Comparison of ENCODE assay signal across 23 cellular contexts in the genomic region with DNA sequence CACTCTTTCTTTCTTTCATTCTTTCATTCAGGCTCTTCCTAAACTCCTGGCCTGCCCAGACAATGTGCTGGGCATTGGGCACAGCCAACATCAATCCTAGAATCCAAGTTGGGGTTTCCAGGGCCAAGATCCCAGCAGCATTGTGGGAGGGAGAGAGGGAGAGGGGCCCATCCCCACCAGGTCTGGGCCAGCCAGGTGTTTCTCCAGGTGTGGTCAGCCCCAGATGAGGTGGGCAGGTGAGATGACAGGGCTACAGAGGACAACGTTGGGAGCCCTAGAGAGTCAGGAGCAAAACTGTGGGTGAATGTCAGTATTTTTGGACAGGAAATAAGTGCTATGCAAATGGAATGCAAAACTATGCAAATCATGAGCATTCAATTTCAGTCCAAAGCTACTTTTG.
DNase-seq lines count a peak whose midpoint lies in the region; ATAC-seq and TF ChIP-seq lines count a peak whose summit lies in the region.
"Had no signal": no experiment of that assay in that cellular context is flagged by ENCODE, and none has a peak within 500 bp of the region (broad histone marks: within the 10 kb centered on the region; RNA-seq: fewer than 3 reads in every experiment).

No MANE protein-coding gene starts in this region.

- CTCF ChIA-PET in HEK293 (lab: Yijun Ruan, JAX) = no interaction called here
- CTCF ChIA-PET in Caco-2 (lab: Charles Lee) = no interaction called here
- CTCF ChIA-PET in GM10248 (lab: Yijun Ruan, JAX) = interaction anchor here (1.5 kb wide), 1 partner anchor 12 kb away, joined by 3 read pairs; no protein-coding TSS in a partner anchor

- no peak for TF ChIP-seq EP300 in upper lobe of left lung (IDR thresholded peaks at IDR 0.05)

- BruUV-seq in Caco-2 (replicated peaks; lab: Mats Ljungman, UMichigan) = no TSS peak

- peak overlapping the region in 1 of 5 experiments; percentile 3 for H3K4me3 Mint-ChIP-seq in brain
- no peak overlapping the region for H3K4me3 Mint-ChIP-seq in Caco-2 (ENCODE audit: unreplicated experiment)
- H3K4me3 Mint-ChIP-seq: B cell; CD4-positive, alpha-beta T cell; CD8-positive, alpha-beta T cell had no signal

- no peak for ATAC-seq in upper lobe of left lung (ENCODE audit: low FRiP score in 2 of 2)
- ATAC-seq: A549; CD8-positive, alpha-beta T cell had no signal

- no peaks in the 10 kb centered on the region for H3K27me3 ChIP-seq in upper lobe of left lung
- no peaks in the 10 kb centered on the region for H3K27me3 ChIP-seq in Caco-2 (replicated peaks; ENCODE audit: control insufficient read depth, insufficient read depth, low read length)
- H3K27me3 ChIP-seq: BLaER1 treated with 17β-estradiol and CSF1 and Interleukin-3, amounts not matched to agents 10 nM and 100 nM had no signal

- H3K4me1 Mint-ChIP-seq in brain (peaks cover 31% of the 10 kb centered on the region), Caco-2 (ENCODE audit: low read depth, unreplicated experiment) (no peaks in the 10 kb centered on the region)

- no peaks in the 10 kb centered on the region for H3K36me3 ChIP-seq in HEK293 (ENCODE audit: control insufficient read depth in 2 of 2, insufficient read depth in 1 of 2, low read length in 2 of 2)
- no peaks in the 10 kb centered on the region for H3K36me3 ChIP-seq in upper lobe of left lung
- no peaks in the 10 kb centered on the region for H3K36me3 ChIP-seq in Caco-2 (ENCODE audit: control insufficient read depth, insufficient read depth, low read length)
- H3K36me3 ChIP-seq: BLaER1 treated with 17β-estradiol and CSF1 and Interleukin-3, amounts not matched to agents 10 nM and 100 nM had no signal

- DNase-seq in NAMALWA (ENCODE audit: low spot score) (peak; percentile 24), NCI-H526 treated with DMSO at 0.1 percent for 48 hours (lab: John Stamatoyannopoulos, UW) (peak; percentile 80), upper lobe of left lung (no peak), NOMO-1 treated with dmso at 0.1 percent for 144 hours (lab: John Stamatoyannopoulos, UW; ENCODE audit: unreplicated experiment) (no peak), Caco-2 (no peak), GM10248 (ENCODE audit: extremely low spot score) (no peak)
- DNase-seq: AML-193; CD4-positive, alpha-beta T cell; CD8-positive, alpha-beta T cell; DMS 273 treated with DMSO at 0.1 percent for 48 hours; DMS153; DMS53; DMS79; DND-41; EL; GDM1 had no signal

- H3K27ac Mint-ChIP-seq in brain = peak overlapping the region in 4 of 5 experiments; percentile 3 to 89 (median 20)
- no peak overlapping the region for H3K27ac Mint-ChIP-seq in Caco-2 (ENCODE audit: unreplicated experiment)
- H3K27ac Mint-ChIP-seq: B cell; CD4-positive, alpha-beta T cell; CD8-positive, alpha-beta T cell had no signal

- TF ChIP-seq CTCF in HEK293 (tag by site-specific recombination; IDR thresholded peaks at IDR 0.05) (no peak), brain (conservative IDR thresholded peaks at IDR 0.05) (no peak), upper lobe of left lung (IDR thresholded peaks at IDR 0.05) (no peak), Caco-2 (IDR thresholded peaks at IDR 0.05; ENCODE audit: insufficient read depth in 1 of 2, low read depth in 1 of 2, low read length in 1 of 2, severe bottlenecking in 1 of 2, unreplicated experiment in 1 of 2) (no peak), GM10248 (IDR thresholded peaks at IDR 0.05; ENCODE audit: control extremely low read depth, extremely low read depth, low read depth, missing control alignments) (no peak)

- POLR2A ChIA-PET in HEK293 (lab: Yijun Ruan, JAX) = no interaction called here
- POLR2A ChIA-PET in Caco-2 (lab: Charles Lee) = no interaction called here
- POLR2A ChIA-PET in GM10248 (lab: Yijun Ruan, JAX) = no interaction called here

- H3K4me3 ChIP-seq in HEK293 (ENCODE audit: low read depth, low read length) = no peak overlapping the region
- H3K4me3 ChIP-seq in upper lobe of left lung = no peak overlapping the region
- H3K4me3 ChIP-seq in Caco-2 (ENCODE audit: low read depth, low read length) = no peak overlapping the region
- H3K4me3 ChIP-seq: A549; BLaER1 treated with 17β-estradiol and CSF1 and Interleukin-3, amounts not matched to agents 10 nM and 100 nM had no signal

- H3K4me1 ChIP-seq in HEK293 (ENCODE audit: control insufficient read depth, insufficient read depth, low read length) = no peaks in the 10 kb centered on the region
- H3K4me1 ChIP-seq in upper lobe of left lung = no peaks in the 10 kb centered on the region
- no peaks in the 10 kb centered on the region for H3K4me1 ChIP-seq in Caco-2
- H3K4me1 ChIP-seq: A549 had no signal

- H3K9me3 Mint-ChIP-seq in brain (no peaks in the 10 kb centered on the region), Caco-2 (ENCODE audit: unreplicated experiment) (no peaks in the 10 kb centered on the region)
- H3K9me3 Mint-ChIP-seq: CD4-positive, alpha-beta T cell; CD8-positive, alpha-beta T cell had no signal

- H3K27ac ChIP-seq in HEK293 (ENCODE audit: extremely low read depth, low read depth, low read length) (no peak overlapping the region), upper lobe of left lung (no peak overlapping the region)
- H3K27ac ChIP-seq: 22Rv1; A549; BLaER1 treated with 17β-estradiol and CSF1 and Interleukin-3, amounts not matched to agents 10 nM and 100 nM; C4-2B had no signal

- H3K9me3 ChIP-seq in HEK293 (ENCODE audit: control insufficient read depth, insufficient read depth, low read depth, low read length) = no peaks in the 10 kb centered on the region
- H3K9me3 ChIP-seq in upper lobe of left lung = no peaks in the 10 kb centered on the region
- no peaks in the 10 kb centered on the region for H3K9me3 ChIP-seq in Caco-2
- H3K9me3 ChIP-seq: A549; BLaER1 treated with 17β-estradiol and CSF1 and Interleukin-3, amounts not matched to agents 10 nM and 100 nM had no signal

- intact Hi-C loops in Caco-2 (cut with micrococcal nuclease; ENCODE audit: unreplicated experiment) = no loop called here

- TF ChIP-seq POLR2A in upper lobe of left lung (IDR thresholded peaks at IDR 0.05) = no peak

- H3K27me3 Mint-ChIP-seq in brain (peaks cover 12% of the 10 kb centered on the region), Caco-2 (ENCODE audit: insufficient read depth, unreplicated experiment) (peaks cover 8% of the 10 kb centered on the region)

- WGBS in upper lobe of left lung, 2 donors = 38 to 52% methylated on average over 1 of the region's 1 CpG

- H3K36me3 Mint-ChIP-seq in brain = no peaks in the 10 kb centered on the region
- no peaks in the 10 kb centered on the region for H3K36me3 Mint-ChIP-seq in Caco-2 (ENCODE audit: insufficient read depth, unreplicated experiment)
- H3K36me3 Mint-ChIP-seq: CD8-positive, alpha-beta T cell had no signal

TF ChIP-seq in HEK293, 187 proteins besides CTCF, POLR2A, EP300 and RAD21:
- TF ChIP-seq ZNF449 (tag by site-specific recombination; IDR thresholded peaks at IDR 0.05) (peak; percentile 77; the same call in 1 of the 2 replicates), ZNF121 (tag by site-specific recombination; IDR thresholded peaks at IDR 0.05) (no peak), SP7 (tag by site-specific recombination; IDR thresholded peaks at IDR 0.05) (no peak)

Comparison
In these comparisons a context has a peak if more than half of its experiments do, and no peak if none do; other contexts are left out.
1. DNase-seq: peak in NAMALWA (single experiment) and NCI-H526 treated with DMSO at 0.1 percent for 48 hours (single experiment); none in upper lobe of left lung (0 of 2), NOMO-1 treated with dmso at 0.1 percent for 144 hours (single experiment), Caco-2 (0 of 2) and GM10248 (single experiment).